Comparison of ENCODE assay signal across 9 cellular contexts in the genomic region with DNA sequence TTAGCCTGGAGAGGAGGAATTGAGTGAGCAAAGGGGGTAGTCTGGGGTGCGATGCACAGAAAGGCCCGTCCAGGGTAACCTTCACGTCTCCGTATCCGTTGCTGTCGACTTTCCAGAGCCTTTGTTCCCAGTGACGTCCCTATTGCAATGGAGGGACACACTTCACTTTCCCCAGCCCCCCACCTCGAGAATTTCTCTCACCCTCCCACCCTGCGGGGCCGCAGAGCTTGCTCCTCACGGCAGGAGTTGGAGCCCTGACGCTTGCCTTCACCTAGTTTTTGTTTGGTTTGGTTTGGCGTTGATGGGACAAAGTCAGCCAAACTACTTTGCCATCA. TPM values are rescaled to one million over a fixed set of nuclear protein-coding genes. Genes with fewer than 3 reads are reported as not detected.
DNase-seq lines count a peak whose midpoint lies in the region; ATAC-seq, FAIRE-seq and TF ChIP-seq lines count a peak whose summit lies in the region.
"Had no signal": no experiment of that assay in that cellular context is flagged by ENCODE, and none has a peak within 500 bp of the region (broad histone marks: within the 10 kb centered on the region; RNA-seq: fewer than 3 reads in every experiment).

No MANE protein-coding gene starts in this region.

- H3K27me3 Mint-ChIP-seq in naive thymus-derived CD4-positive, alpha-beta T cell, result peaks cover 54 to 81% (median 72%) of the 10 kb centered on the region in 5 donors

- H3K4me3 Mint-ChIP-seq in naive thymus-derived CD4-positive, alpha-beta T cell, result peak overlapping the region; percentile 13 to 63 (median 36)

- CTCF ChIA-PET in naive thymus-derived CD4-positive, alpha-beta T cell (lab: Charles Lee), result no interaction called here

- H3K27me3 ChIP-seq in left ventricle myocardium inferior (ENCODE audit: low read depth) (peaks cover 91% of the 10 kb centered on the region), endocrine pancreas (ENCODE audit: control insufficient read depth, insufficient read depth, low read length) (peaks cover 6% of the 10 kb centered on the region)
- H3K27me3 ChIP-seq in naive thymus-derived CD4-positive, alpha-beta T cell (ENCODE audit: control insufficient read depth in 2 of 2, insufficient read depth in 2 of 2, low read length in 2 of 2), result peaks cover 4% of the 10 kb centered on the region in 2 donors

- no peak for ATAC-seq in Right ventricle myocardium superior (ENCODE audit: poor library complexity)
- no peak for ATAC-seq in naive thymus-derived CD4-positive, alpha-beta T cell
- no peak for ATAC-seq in GM18505 (IDR thresholded peaks at IDR 0.05; ENCODE audit: unreplicated experiment)

- POLR2A ChIA-PET in naive thymus-derived CD4-positive, alpha-beta T cell (lab: Charles Lee), result no interaction called here

- peaks cover 12% of the 10 kb centered on the region for H3K4me1 ChIP-seq in left ventricle myocardium inferior
- H3K4me1 ChIP-seq in endocrine pancreas (ENCODE audit: control insufficient read depth, insufficient read depth, low read length), result no peaks in the 10 kb centered on the region
- H3K4me1 ChIP-seq in naive thymus-derived CD4-positive, alpha-beta T cell (ENCODE audit: control insufficient read depth in 2 of 2, insufficient read depth in 2 of 2, low read length in 2 of 2), result no peaks in the 10 kb centered on the region

- H3K9ac ChIP-seq in endocrine pancreas (ENCODE audit: control insufficient read depth, insufficient read depth, low read length), result peak overlapping the region; percentile 49

- DNase-seq in left ventricle myocardium inferior, result no peak
- DNase-seq in Right ventricle myocardium superior, result no peak
- no peak for DNase-seq in naive thymus-derived CD4-positive, alpha-beta T cell
- peak; percentile 21 for DNase-seq in urothelium cell line (ENCODE audit: low spot score)
- DNase-seq in cortex of kidney (lab: John Stamatoyannopoulos, UW), result no peak
- no peak for DNase-seq in hippocampal formation (lab: John Stamatoyannopoulos, UW)
- DNase-seq: activated naive CD4-positive, alpha-beta T cell treated with Interleukin-2 at 50 U/mL for 16 hours had no signal

- no peak overlapping the region for H3K27ac Mint-ChIP-seq in naive thymus-derived CD4-positive, alpha-beta T cell

- intact Hi-C loops in left ventricle myocardium inferior (cut with micrococcal nuclease), result no loop called here
- intact Hi-C loops in Right ventricle myocardium superior (cut with DNase I), result no loop called here
- intact Hi-C loops in naive thymus-derived CD4-positive, alpha-beta T cell (cut with micrococcal nuclease), result no loop called here

- no peak for TF ChIP-seq CTCF in left ventricle myocardium inferior (IDR thresholded peaks at IDR 0.05; ENCODE audit: borderline replicate concordance)

- H3K9me3 ChIP-seq in left ventricle myocardium inferior (replicated peaks), result no peaks in the 10 kb centered on the region
- no peaks in the 10 kb centered on the region for H3K9me3 ChIP-seq in endocrine pancreas (ENCODE audit: control insufficient read depth, low read length)
- no peaks in the 10 kb centered on the region for H3K9me3 ChIP-seq in naive thymus-derived CD4-positive, alpha-beta T cell (ENCODE audit: control insufficient read depth in 2 of 3, low read length in 3 of 3)

- H3K4me1 Mint-ChIP-seq in naive thymus-derived CD4-positive, alpha-beta T cell, result peaks cover 0 to 22% (median 15%) of the 10 kb centered on the region in 7 donors

- H3K36me3 ChIP-seq in left ventricle myocardium inferior, result no peaks in the 10 kb centered on the region
- no peaks in the 10 kb centered on the region for H3K36me3 ChIP-seq in endocrine pancreas (ENCODE audit: control insufficient read depth, insufficient read depth, low read length)
- H3K36me3 ChIP-seq in naive thymus-derived CD4-positive, alpha-beta T cell (ENCODE audit: control insufficient read depth in 2 of 3, insufficient read depth in 3 of 3, low read length in 3 of 3), result no peaks in the 10 kb centered on the region

- peak overlapping the region; percentile 51 for H3K27ac ChIP-seq in left ventricle myocardium inferior (replicated peaks)
- no peak overlapping the region for H3K27ac ChIP-seq in naive thymus-derived CD4-positive, alpha-beta T cell (ENCODE audit: low read depth, low read length)

- FAIRE-seq in urothelium cell line (lab: Jason Lieb, UNC), result no peak

- peaks cover 0 to 4% (median 0%) of the 10 kb centered on the region in 5 donors for H3K36me3 Mint-ChIP-seq in naive thymus-derived CD4-positive, alpha-beta T cell

- no peak for TF ChIP-seq POLR2A in GM18505 (IDR thresholded peaks at IDR 0.05; ENCODE audit: borderline replicate concordance, extremely low read depth, insufficient read depth, insufficient read length)

- H3K4me3 ChIP-seq in left ventricle myocardium inferior, result peak overlapping the region; percentile 74
- peak overlapping the region; percentile 4 for H3K4me3 ChIP-seq in endocrine pancreas (ENCODE audit: control insufficient read depth, insufficient read depth, low read length)
- no peak overlapping the region for H3K4me3 ChIP-seq in naive thymus-derived CD4-positive, alpha-beta T cell (ENCODE audit: low read length)

- H3K9me3 Mint-ChIP-seq in naive thymus-derived CD4-positive, alpha-beta T cell, result peaks cover 0 to 4% (median 0%) of the 10 kb centered on the region in 11 donors

RNA-seq across cellular contexts. Expression of gene MOXD1, which starts 0.6 kb away (rescaled TPM):
- total RNA-seq in left ventricle myocardium inferior (3.4 TPM), Right ventricle myocardium superior (2.2 TPM)
- total RNA-seq in naive thymus-derived CD4-positive, alpha-beta T cell, result not detected
- polyA plus RNA-seq in naive thymus-derived CD4-positive, alpha-beta T cell, result not detected
